ENCODE assay signal across 8 cellular contexts in the genomic region with DNA sequence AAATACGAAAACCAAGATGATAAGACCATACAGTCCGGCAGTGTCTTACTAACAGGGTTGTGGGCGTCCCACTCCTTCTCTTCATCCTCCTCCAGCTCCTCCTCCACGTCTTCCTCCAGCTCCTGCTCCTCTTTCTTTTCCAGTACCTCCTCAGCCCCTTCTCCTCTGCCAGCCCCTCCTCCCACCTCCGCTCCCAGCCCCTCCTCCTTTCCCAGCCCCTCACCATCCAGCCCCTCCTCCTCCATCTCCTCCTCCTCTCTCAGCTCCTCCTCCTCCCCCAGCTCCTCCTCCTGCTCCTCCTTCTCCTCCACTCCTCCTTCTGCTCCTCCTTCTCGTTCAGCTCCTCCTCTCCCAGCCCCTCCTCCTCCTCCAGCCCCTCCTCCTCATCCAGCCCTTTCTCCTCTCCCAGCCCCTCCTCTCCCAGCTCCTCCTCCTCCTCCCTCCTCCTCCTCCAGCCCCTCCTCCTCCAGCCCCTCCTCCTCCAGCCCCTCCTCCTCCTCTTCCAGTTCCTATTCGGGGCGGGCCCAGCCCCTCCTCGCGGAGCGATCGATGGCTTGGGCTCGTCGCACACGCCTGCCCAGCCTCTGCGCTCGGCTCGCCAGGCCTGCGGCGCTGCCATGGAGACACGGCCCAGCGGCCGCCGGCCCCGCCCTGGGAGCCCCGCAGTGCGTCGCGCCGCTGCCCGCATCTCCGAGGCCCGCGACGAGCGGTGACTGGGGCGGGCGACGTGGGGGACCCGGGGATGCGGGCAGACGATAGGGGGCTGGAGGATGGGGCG. TPM values are rescaled to one million over a fixed set of nuclear protein-coding genes. Genes with fewer than 3 reads are reported as not detected.
DNase-seq lines count a peak whose midpoint lies in the region; TF ChIP-seq lines count a peak whose summit lies in the region.

A gene with protein sequence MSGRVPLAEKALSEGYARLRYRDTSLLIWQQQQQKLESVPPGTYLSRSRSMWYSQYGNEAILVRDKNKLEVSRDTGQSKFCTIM (plus strand): TSS at position 654 of the 778 bp plus-strand sequence. CDS start 1,267 bp downstream, outside the sequence.

- peaks cover 37% of the 10 kb centered on the region for H3K36me3 ChIP-seq in DOHH2 (ENCODE audit: control insufficient read depth, low read length)
- no peaks in the 10 kb centered on the region for H3K36me3 ChIP-seq in H7 (replicated peaks; ENCODE audit: control insufficient read depth, insufficient read depth, low read length)
- H3K36me3 ChIP-seq in MG63 = peaks cover 10% of the 10 kb centered on the region

- peaks cover 28% of the 10 kb centered on the region for H3K4me1 Mint-ChIP-seq in nephron progenitor cell
- H3K4me1 Mint-ChIP-seq in stimulated activated naive CD8-positive, alpha-beta T cell treated with anti-CD3 and anti-CD28 coated beads, Interleukin-15, Interleukin-2, amounts not matched to agents 100 ng/mL and 50 ng/mL, for 24 hours (ENCODE audit: low read depth) = peaks cover 11% of the 10 kb centered on the region

- H3K9me3 ChIP-seq in DOHH2 (ENCODE audit: control insufficient read depth, insufficient read depth, low read length) = no peaks in the 10 kb centered on the region
- no peaks in the 10 kb centered on the region for H3K9me3 ChIP-seq in MG63

- peak within 1 kb of the TSS; percentile 64 for H3K27ac Mint-ChIP-seq in nephron progenitor cell
- H3K27ac Mint-ChIP-seq in stimulated activated naive CD8-positive, alpha-beta T cell treated with anti-CD3 and anti-CD28 coated beads, Interleukin-15, Interleukin-2, amounts not matched to agents 100 ng/mL and 50 ng/mL, for 24 hours = no peak within 1 kb of the TSS

- peaks cover 11% of the 10 kb centered on the region for H3K79me2 ChIP-seq in DOHH2 (ENCODE audit: control insufficient read depth, low read length)

- H3F3A ChIP-seq in DOHH2 (ENCODE audit: control insufficient read depth, insufficient read depth) = peaks cover 10% of the 10 kb centered on the region; the same call in 1 of the 2 replicates

- H3K36me3 Mint-ChIP-seq in nephron progenitor cell (ENCODE audit: low read depth) = peaks cover 20% of the 10 kb centered on the region
- H3K36me3 Mint-ChIP-seq in stimulated activated naive CD8-positive, alpha-beta T cell treated with anti-CD3 and anti-CD28 coated beads, Interleukin-15, Interleukin-2, amounts not matched to agents 100 ng/mL and 50 ng/mL, for 24 hours (ENCODE audit: low read depth) = peaks cover 5% of the 10 kb centered on the region

- H3K27me3 Mint-ChIP-seq in nephron progenitor cell (ENCODE audit: low read depth, poor library complexity) = peaks cover 6% of the 10 kb centered on the region
- no peaks in the 10 kb centered on the region for H3K27me3 Mint-ChIP-seq in stimulated activated naive CD8-positive, alpha-beta T cell treated with anti-CD3 and anti-CD28 coated beads, Interleukin-15, Interleukin-2, amounts not matched to agents 100 ng/mL and 50 ng/mL, for 24 hours

- H3K4me3 ChIP-seq in DOHH2 (ENCODE audit: low read length) (peak within 1 kb of the TSS; percentile 99), H7 (ENCODE audit: insufficient read depth, low read depth, low read length) (peak within 1 kb of the TSS; percentile 77), MG63 (peak within 1 kb of the TSS; percentile 65)

- peak within 1 kb of the TSS; percentile 92 for H3K4me2 ChIP-seq in DOHH2 (ENCODE audit: low read length)

- H3K27ac ChIP-seq in DOHH2 (ENCODE audit: low read depth, low read length) = peak within 1 kb of the TSS; percentile 62

- H3K4me1 ChIP-seq in DOHH2 (ENCODE audit: control insufficient read depth, low read length) = peaks cover 25% of the 10 kb centered on the region

- 0 out of 2 replicates have a peak, but pooled peaks cover 5% of the 10 kb centered on the region for H4K20me1 ChIP-seq in DOHH2 (ENCODE audit: control insufficient read depth, insufficient read depth, low read depth, low read length)

- H3K9me2 ChIP-seq in DOHH2 (replicated peaks; ENCODE audit: control insufficient read depth, low read length) = no peaks in the 10 kb centered on the region

- H3K27me3 ChIP-seq in DOHH2 (ENCODE audit: control insufficient read depth, low read length) = no peaks in the 10 kb centered on the region
- H3K27me3 ChIP-seq in H7 (ENCODE audit: control insufficient read depth, insufficient read depth, low read length) = no peaks in the 10 kb centered on the region
- no peaks in the 10 kb centered on the region for H3K27me3 ChIP-seq in MG63

- H3K4me3 Mint-ChIP-seq in nephron progenitor cell = peak within 1 kb of the TSS; percentile 82
- H3K4me3 Mint-ChIP-seq in stimulated activated naive CD8-positive, alpha-beta T cell treated with anti-CD3 and anti-CD28 coated beads, Interleukin-15, Interleukin-2, amounts not matched to agents 100 ng/mL and 50 ng/mL, for 24 hours = peak within 1 kb of the TSS; percentile 81

- H3K9me3 Mint-ChIP-seq in nephron progenitor cell = no peaks in the 10 kb centered on the region
- no peaks in the 10 kb centered on the region for H3K9me3 Mint-ChIP-seq in stimulated activated naive CD8-positive, alpha-beta T cell treated with anti-CD3 and anti-CD28 coated beads, Interleukin-15, Interleukin-2, amounts not matched to agents 100 ng/mL and 50 ng/mL, for 24 hours

- TF ChIP-seq CTCF in DOHH2 (IDR thresholded peaks at IDR 0.05; ENCODE audit: low read depth, low read length, poor library complexity, severe bottlenecking) (no peak), nephron progenitor cell (IDR thresholded peaks at IDR 0.05) (no peak)

- peak; percentile 98 for DNase-seq in H7
- peak; percentile 95 for DNase-seq in MG63
- peak; percentile 76 for DNase-seq in SIG-M5 (lab: John Stamatoyannopoulos, UW)
- DNase-seq in activated effector memory CD4-positive, alpha-beta T cell treated with anti-CD3 and anti-CD28 coated beads, Interleukin-2, amount 50 U/mL, for 16 hours = peak; percentile 96
- peak; percentile 100 for DNase-seq in fibroblast of the conjunctiva (ENCODE audit: low read depth)
- peak; percentile 94 for DNase-seq in nephron progenitor cell

RNA-seq across cellular contexts. Expression of the gene that starts here (rescaled TPM):
- 16.2 and 25.7 TPM in 2 replicates for total RNA-seq in H7 (2014; rRNA removed; shearing (Covaris generic))
- 7.8 and 18.6 TPM in 2 replicates for total RNA-seq in MG63 (2014; rRNA removed; shearing (Covaris generic); ENCODE audit: low replicate concordance)

Comparison
In these comparisons a context has a peak if more than half of its experiments do, and no peak if none do; other contexts are left out.
1. Peak in every context shown above with its lines: DNase-seq, H3K4me3 ChIP-seq and H3K27ac ChIP-seq.